3 cellular contexts compared by ENCODE assay signal in the genomic region with DNA sequence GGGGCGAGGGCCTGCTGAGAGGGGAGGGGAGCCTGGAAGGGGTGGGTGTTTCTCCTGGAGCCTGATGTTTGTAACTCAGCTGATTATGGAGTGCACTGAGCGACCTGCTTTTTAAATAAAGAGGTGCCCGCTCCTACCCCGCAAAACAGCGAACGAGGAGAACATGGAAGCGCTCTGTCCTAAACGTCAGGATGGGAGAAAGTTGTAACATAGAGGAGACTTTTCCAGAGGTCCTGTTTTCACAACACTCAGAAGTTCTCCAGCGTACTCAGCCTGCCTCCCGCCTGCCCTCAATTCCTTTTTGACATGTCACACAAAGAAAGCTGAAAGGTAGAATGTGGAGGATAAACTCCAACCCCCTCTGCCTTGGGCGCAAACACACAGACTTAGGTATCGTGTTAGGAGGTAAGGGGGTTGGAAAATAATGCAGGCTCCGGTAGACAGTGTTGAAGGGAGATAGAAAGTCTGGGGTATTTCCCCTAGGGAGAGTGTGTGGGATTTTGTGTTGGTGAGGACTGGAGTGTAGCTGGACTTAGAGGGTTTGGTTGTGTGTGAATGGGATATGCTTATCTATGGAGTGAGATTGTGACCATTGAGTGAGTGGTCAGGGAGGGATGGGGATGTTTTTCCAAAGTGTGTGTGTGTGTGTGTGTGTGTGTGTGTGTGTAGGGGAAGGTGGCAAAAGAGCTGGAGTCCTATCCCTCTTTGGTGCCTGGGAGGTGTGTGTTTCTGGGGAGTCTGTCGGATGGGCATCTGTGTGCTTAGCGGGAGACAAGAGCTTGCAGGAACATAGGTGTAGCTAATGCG.
TF ChIP-seq lines count a peak whose summit lies in the region.

No MANE protein-coding gene starts in this region.

TF ChIP-seq in liver, 16 proteins besides CTCF, POLR2A, EP300 and RAD21:
- TF ChIP-seq, protein P1, sequence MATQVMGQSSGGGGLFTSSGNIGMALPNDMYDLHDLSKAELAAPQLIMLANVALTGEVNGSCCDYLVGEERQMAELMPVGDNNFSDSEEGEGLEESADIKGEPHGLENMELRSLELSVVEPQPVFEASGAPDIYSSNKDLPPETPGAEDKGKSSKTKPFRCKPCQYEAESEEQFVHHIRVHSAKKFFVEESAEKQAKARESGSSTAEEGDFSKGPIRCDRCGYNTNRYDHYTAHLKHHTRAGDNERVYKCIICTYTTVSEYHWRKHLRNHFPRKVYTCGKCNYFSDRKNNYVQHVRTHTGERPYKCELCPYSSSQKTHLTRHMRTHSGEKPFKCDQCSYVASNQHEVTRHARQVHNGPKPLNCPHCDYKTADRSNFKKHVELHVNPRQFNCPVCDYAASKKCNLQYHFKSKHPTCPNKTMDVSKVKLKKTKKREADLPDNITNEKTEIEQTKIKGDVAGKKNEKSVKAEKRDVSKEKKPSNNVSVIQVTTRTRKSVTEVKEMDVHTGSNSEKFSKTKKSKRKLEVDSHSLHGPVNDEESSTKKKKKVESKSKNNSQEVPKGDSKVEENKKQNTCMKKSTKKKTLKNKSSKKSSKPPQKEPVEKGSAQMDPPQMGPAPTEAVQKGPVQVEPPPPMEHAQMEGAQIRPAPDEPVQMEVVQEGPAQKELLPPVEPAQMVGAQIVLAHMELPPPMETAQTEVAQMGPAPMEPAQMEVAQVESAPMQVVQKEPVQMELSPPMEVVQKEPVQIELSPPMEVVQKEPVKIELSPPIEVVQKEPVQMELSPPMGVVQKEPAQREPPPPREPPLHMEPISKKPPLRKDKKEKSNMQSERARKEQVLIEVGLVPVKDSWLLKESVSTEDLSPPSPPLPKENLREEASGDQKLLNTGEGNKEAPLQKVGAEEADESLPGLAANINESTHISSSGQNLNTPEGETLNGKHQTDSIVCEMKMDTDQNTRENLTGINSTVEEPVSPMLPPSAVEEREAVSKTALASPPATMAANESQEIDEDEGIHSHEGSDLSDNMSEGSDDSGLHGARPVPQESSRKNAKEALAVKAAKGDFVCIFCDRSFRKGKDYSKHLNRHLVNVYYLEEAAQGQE (IDR thresholded peaks at IDR 0.05): no peak
- TF ChIP-seq HNF4G (IDR thresholded peaks at IDR 0.05) (no peak), JUND (IDR thresholded peaks at IDR 0.05) (no peak), HNF4A (conservative IDR thresholded peaks at IDR 0.05) (no peak), SP1 (IDR thresholded peaks at IDR 0.05) (no peak), RXRA (IDR thresholded peaks at IDR 0.05) (no peak), EGR1 (IDR thresholded peaks at IDR 0.05; ENCODE audit: low read depth in 2 of 2) (no peak), FOXA2 (IDR thresholded peaks at IDR 0.05) (no peak), FOXA1 (IDR thresholded peaks at IDR 0.05) (no peak)
- TF ChIP-seq, protein P2, sequence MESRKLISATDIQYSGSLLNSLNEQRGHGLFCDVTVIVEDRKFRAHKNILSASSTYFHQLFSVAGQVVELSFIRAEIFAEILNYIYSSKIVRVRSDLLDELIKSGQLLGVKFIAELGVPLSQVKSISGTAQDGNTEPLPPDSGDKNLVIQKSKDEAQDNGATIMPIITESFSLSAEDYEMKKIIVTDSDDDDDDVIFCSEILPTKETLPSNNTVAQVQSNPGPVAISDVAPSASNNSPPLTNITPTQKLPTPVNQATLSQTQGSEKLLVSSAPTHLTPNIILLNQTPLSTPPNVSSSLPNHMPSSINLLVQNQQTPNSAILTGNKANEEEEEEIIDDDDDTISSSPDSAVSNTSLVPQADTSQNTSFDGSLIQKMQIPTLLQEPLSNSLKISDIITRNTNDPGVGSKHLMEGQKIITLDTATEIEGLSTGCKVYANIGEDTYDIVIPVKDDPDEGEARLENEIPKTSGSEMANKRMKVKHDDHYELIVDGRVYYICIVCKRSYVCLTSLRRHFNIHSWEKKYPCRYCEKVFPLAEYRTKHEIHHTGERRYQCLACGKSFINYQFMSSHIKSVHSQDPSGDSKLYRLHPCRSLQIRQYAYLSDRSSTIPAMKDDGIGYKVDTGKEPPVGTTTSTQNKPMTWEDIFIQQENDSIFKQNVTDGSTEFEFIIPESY (IDR thresholded peaks at IDR 0.05): no peak
- TF ChIP-seq, protein P3, sequence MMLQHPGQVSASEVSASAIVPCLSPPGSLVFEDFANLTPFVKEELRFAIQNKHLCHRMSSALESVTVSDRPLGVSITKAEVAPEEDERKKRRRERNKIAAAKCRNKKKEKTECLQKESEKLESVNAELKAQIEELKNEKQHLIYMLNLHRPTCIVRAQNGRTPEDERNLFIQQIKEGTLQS (IDR thresholded peaks at IDR 0.05): no peak

TF ChIP-seq in HepG2, 621 proteins besides CTCF, POLR2A, EP300 and RAD21 (continues in another document):
- TF ChIP-seq MIER2 (CRISPR knock-in tag; IDR thresholded peaks at IDR 0.05): no peak
- no peak for TF ChIP-seq ZNF720 (CRISPR knock-in tag; IDR thresholded peaks at IDR 0.05)
- no peak for TF ChIP-seq PAF1 (CRISPR knock-in tag; IDR thresholded peaks at IDR 0.05)
- TF ChIP-seq, protein P4, sequence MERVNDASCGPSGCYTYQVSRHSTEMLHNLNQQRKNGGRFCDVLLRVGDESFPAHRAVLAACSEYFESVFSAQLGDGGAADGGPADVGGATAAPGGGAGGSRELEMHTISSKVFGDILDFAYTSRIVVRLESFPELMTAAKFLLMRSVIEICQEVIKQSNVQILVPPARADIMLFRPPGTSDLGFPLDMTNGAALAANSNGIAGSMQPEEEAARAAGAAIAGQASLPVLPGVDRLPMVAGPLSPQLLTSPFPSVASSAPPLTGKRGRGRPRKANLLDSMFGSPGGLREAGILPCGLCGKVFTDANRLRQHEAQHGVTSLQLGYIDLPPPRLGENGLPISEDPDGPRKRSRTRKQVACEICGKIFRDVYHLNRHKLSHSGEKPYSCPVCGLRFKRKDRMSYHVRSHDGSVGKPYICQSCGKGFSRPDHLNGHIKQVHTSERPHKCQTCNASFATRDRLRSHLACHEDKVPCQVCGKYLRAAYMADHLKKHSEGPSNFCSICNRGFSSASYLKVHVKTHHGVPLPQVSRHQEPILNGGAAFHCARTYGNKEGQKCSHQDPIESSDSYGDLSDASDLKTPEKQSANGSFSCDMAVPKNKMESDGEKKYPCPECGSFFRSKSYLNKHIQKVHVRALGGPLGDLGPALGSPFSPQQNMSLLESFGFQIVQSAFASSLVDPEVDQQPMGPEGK (CRISPR knock-in tag; IDR thresholded peaks at IDR 0.05): no peak
- TF ChIP-seq NRL (CRISPR knock-in tag; IDR thresholded peaks at IDR 0.05; ENCODE audit: borderline replicate concordance): no peak
- TF ChIP-seq KAT7 (CRISPR knock-in tag; IDR thresholded peaks at IDR 0.05; ENCODE audit: borderline replicate concordance): no peak
- TF ChIP-seq, protein P5, sequence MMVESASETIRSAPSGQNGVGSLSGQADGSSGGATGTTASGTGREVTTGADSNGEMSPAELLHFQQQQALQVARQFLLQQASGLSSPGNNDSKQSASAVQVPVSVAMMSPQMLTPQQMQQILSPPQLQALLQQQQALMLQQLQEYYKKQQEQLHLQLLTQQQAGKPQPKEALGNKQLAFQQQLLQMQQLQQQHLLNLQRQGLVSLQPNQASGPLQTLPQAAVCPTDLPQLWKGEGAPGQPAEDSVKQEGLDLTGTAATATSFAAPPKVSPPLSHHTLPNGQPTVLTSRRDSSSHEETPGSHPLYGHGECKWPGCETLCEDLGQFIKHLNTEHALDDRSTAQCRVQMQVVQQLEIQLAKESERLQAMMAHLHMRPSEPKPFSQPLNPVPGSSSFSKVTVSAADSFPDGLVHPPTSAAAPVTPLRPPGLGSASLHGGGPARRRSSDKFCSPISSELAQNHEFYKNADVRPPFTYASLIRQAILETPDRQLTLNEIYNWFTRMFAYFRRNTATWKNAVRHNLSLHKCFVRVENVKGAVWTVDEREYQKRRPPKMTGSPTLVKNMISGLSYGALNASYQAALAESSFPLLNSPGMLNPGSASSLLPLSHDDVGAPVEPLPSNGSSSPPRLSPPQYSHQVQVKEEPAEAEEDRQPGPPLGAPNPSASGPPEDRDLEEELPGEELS (CRISPR knock-in tag; IDR thresholded peaks at IDR 0.05): no peak
- TF ChIP-seq MTF2 (CRISPR knock-in tag; IDR thresholded peaks at IDR 0.05; ENCODE audit: borderline replicate concordance): no peak
- TF ChIP-seq, protein P6, sequence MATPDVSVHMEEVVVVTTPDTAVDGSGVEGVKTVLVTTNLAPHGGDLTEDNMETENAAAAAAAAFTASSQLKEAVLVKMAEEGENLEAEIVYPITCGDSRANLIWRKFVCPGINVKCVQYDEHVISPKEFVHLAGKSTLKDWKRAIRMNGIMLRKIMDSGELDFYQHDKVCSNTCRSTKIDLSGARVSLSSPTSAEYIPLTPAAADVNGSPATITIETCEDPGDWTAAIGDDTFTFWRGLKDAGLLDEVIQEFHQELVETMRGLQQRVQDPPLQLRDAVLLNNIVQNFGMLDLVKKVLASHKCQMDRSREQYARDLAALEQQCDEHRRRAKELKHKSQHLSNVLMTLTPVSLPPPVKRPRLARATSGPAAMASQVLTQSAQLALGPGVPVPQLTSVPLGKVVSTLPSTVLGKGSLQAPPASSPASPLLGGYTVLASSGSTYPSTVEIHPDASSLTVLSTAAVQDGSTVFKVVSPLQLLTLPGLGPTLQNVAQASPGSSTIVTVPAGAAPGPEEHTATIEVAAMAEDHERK (CRISPR knock-in tag; IDR thresholded peaks at IDR 0.05; ENCODE audit: low read depth): no peak
- TF ChIP-seq, protein P7, sequence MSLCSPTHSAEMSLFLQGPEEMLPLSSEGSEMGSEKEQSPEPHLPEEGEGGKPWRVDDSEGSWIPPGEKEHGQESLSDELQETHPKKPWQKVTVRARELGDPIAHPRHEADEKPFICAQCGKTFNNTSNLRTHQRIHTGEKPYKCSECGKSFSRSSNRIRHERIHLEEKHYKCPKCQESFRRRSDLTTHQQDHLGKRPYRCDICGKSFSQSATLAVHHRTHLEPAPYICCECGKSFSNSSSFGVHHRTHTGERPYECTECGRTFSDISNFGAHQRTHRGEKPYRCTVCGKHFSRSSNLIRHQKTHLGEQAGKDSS (CRISPR knock-in tag; IDR thresholded peaks at IDR 0.05; ENCODE audit: borderline replicate concordance, low read depth): no peak
- TF ChIP-seq ZNF607 (CRISPR knock-in tag; IDR thresholded peaks at IDR 0.05; ENCODE audit: borderline replicate concordance): no peak
- TF ChIP-seq ZNF577 (CRISPR knock-in tag; IDR thresholded peaks at IDR 0.05; ENCODE audit: borderline replicate concordance, low read depth): no peak
- no peak for TF ChIP-seq IRF2 (CRISPR knock-in tag; IDR thresholded peaks at IDR 0.05)
- TF ChIP-seq ZNF841 (CRISPR knock-in tag; IDR thresholded peaks at IDR 0.05; ENCODE audit: borderline replicate concordance): no peak
- TF ChIP-seq PHF21A (CRISPR knock-in tag; IDR thresholded peaks at IDR 0.05): no peak

TF ChIP-seq in neural cell, 6 proteins besides CTCF, POLR2A, EP300 and RAD21:
- TF ChIP-seq POLR2AphosphoS5 (IDR thresholded peaks at IDR 0.05) (no peak), SMC3 (conservative IDR thresholded peaks at IDR 0.05; ENCODE audit: poor library complexity) (no peak), MXI1 (conservative IDR thresholded peaks at IDR 0.05; ENCODE audit: poor library complexity, severe bottlenecking) (no peak), EZH2 (IDR thresholded peaks at IDR 0.05; ENCODE audit: borderline replicate concordance, insufficient read depth, low read length, poor library complexity, severe bottlenecking) (no peak), TAF1 (IDR thresholded peaks at IDR 0.05; ENCODE audit: low read depth) (no peak)
- TF ChIP-seq, protein P1 (IDR thresholded peaks at IDR 0.05; ENCODE audit: borderline replicate concordance): no peak
TF ChIP-seq in neural cell: peak in this region for 0.
